1 cellular context compared by ENCODE assay signal in the genomic region with DNA sequence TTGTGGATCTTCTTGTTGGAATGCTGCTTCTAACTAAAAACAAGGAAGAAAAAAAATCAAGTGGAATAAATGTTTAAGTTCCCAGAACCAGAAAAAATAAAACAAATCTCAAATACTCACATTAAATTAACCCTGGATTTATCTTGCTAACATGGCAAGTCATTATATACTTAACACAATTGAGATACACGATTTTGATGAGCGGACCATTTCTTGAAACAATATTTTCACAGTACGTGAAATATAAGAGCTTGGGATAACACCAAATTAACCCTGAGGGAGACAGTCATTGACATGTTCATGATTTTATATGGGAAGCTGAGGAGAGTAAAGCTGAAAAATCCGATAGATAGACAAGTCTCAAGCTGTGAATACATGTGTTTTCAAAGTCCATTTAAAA.
A peak's percentile ranks its signal among the peaks of the same experiment; 100 is the strongest.
TF ChIP-seq lines count a peak whose summit lies in the region.

No MANE protein-coding gene starts in this region.

TF ChIP-seq in HepG2, 621 proteins besides CTCF, POLR2A, EP300 and RAD21:
- TF ChIP-seq MLLT10 (CRISPR knock-in tag; IDR thresholded peaks at IDR 0.05) (no peak), MAFK (conservative IDR thresholded peaks at IDR 0.05 in 1 of 2, IDR thresholded peaks at IDR 0.05 in 1 of 2; ENCODE audit: low read length in 2 of 2) (peak; percentile 55 to 61), MAFF (IDR thresholded peaks at IDR 0.05; ENCODE audit: low read depth, low read length) (peak; percentile 53)
TF ChIP-seq in HepG2: peak in this region for 2.
